ENCODE assay signal across 33 cellular contexts in genomic region chr11:81270686-81271085, GRCh38.
"Had no signal": no experiment of that assay in that cellular context is flagged by ENCODE, and none has a peak within 500 bp of the region (broad histone marks: within the 10 kb centered on the region; RNA-seq: fewer than 3 reads in every experiment).

No MANE protein-coding gene starts in this region.

- H3K27ac ChIP-seq: adrenal gland, ascending aorta, body of pancreas, brain microvascular endothelial cell, breast epithelium, cardiac muscle cell had no signal

- H3K9me3 ChIP-seq: adrenal gland, ascending aorta, body of pancreas, breast epithelium had no signal

- H3K4me1 ChIP-seq: adrenal gland, ascending aorta, body of pancreas, breast epithelium had no signal

- ATAC-seq: activated naive CD4-positive, alpha-beta T cell treated with anti-CD3 and anti-CD28 coated beads, Interleukin-2, amount 50 U/mL, for 72 hours; activated naive CD8-positive, alpha-beta T cell treated with anti-CD3 and anti-CD28 coated beads, Interleukin-2, amount 50 U/mL, for 24 hours; activated T-cell treated with anti-CD3 and anti-CD28 coated beads, Interleukin-2, amount 50 U/mL, for 4 hours; activated T-cell treated with anti-CD3 and anti-CD28 coated beads, Interleukin-2, amount 50 U/mL, for 72 hours; activated T-helper 17 cell treated with anti-CD3 and anti-CD28 coated beads, Interleukin-2, amount 50 U/mL, for 72 hours; body of pancreas had no signal

- H3K4me3 ChIP-seq: adrenal gland, ascending aorta, body of pancreas, breast epithelium, cardiac muscle cell had no signal

- FAIRE-seq: astrocyte had no signal

- DNase-seq: activated effector memory CD4-positive, alpha-beta T cell treated with anti-CD3 and anti-CD28 coated beads, Interleukin-2, amount 50 U/mL, for 16 hours; activated effector memory CD4-positive, alpha-beta T cell treated with Interleukin-2 at 50 U/mL for 16 hours; activated gamma-delta T cell; activated gamma-delta T cell treated with Interleukin-2 at 50 U/mL for 16 hours; activated naive CD4-positive, alpha-beta T cell; activated naive CD4-positive, alpha-beta T cell treated with anti-CD3 and anti-CD28 coated beads for 36 hours; activated naive CD4-positive, alpha-beta T cell treated with anti-CD3 and anti-CD28 coated beads, Interleukin-2, amount 10 ng/mL, durations not matched to agents 7 days and 5 days; activated naive CD4-positive, alpha-beta T cell treated with anti-CD3 and anti-CD28 coated beads, Interleukin-2, amount 50 U/mL, for 16 hours; activated naive CD4-positive, alpha-beta T cell treated with Interleukin-2 at 50 U/mL for 16 hours; activated naive CD8-positive, alpha-beta T cell treated with anti-CD3 and anti-CD28 coated beads for 36 hours; activated naive CD8-positive, alpha-beta T cell treated with anti-CD3 and anti-CD28 coated beads, Interleukin-2, amount 10 ng/mL, durations not matched to agents 7 days and 5 days; activated naive CD8-positive, alpha-beta T cell treated with anti-CD3 and anti-CD28 coated beads, Interleukin-2, amount 50 U/mL, for 24 hours; activated T-cell treated with anti-CD3 and anti-CD28 coated beads, Interleukin-2, amount 50 U/mL, for 1 hour; activated T-cell treated with anti-CD3 and anti-CD28 coated beads, Interleukin-2, amount 50 U/mL, for 24 hours; activated T-cell treated with anti-CD3 and anti-CD28 coated beads, Interleukin-2, amount 50 U/mL, for 4 hours; activated T-cell treated with anti-CD3 and anti-CD28 coated beads, Interleukin-2, amount 50 U/mL, for 48 hours; activated T-cell treated with anti-CD3 and anti-CD28 coated beads, Interleukin-2, amount 50 U/mL, for 72 hours; adrenal gland; amniotic stem cell; amygdala; anterior cingulate cortex; aorta; body of pancreas; brain microvascular endothelial cell; caudate nucleus; central memory CD4-positive, alpha-beta T cell; cerebellar nuclear complex had no signal

- H3K27me3 ChIP-seq: adrenal gland, ascending aorta, body of pancreas, brain microvascular endothelial cell, breast epithelium, cardiac muscle cell had no signal

- H3K36me3 ChIP-seq: adrenal gland, ascending aorta, brain microvascular endothelial cell, breast epithelium, cardiac muscle cell had no signal
